1 cellular context compared by ENCODE assay signal in genomic region chr16:71902656-71903365, GRCh38.
TF ChIP-seq lines count a peak whose summit lies in the region.

No MANE protein-coding gene starts in this region.

TF ChIP-seq in K562, 482 proteins besides CTCF, POLR2A, EP300 and RAD21:
- peak; percentile 87 for TF ChIP-seq ZNF121 (CRISPR knock-in tag; conservative IDR thresholded peaks at IDR 0.05)
- TF ChIP-seq C11orf30 (IDR thresholded peaks at IDR 0.05; ENCODE audit: low read depth) = peak; percentile 74; the same call in 1 of the 2 replicates
- TF ChIP-seq ZKSCAN8 (CRISPR knock-in tag; IDR thresholded peaks at IDR 0.05) = no peak
- peak; percentile 16; the same call in 1 of the 2 replicates for TF ChIP-seq MAFG (tag; conservative IDR thresholded peaks at IDR 0.05)
- TF ChIP-seq MGA (IDR thresholded peaks at IDR 0.05) = no peak
- peak; percentile 90 for TF ChIP-seq ZNF316 (IDR thresholded peaks at IDR 0.05)
- TF ChIP-seq RBM25 (IDR thresholded peaks at IDR 0.05; ENCODE audit: low read depth, low read length, severe bottlenecking) = peak; percentile 40
